Comparison of ENCODE assay signal across 8 cellular contexts in genomic region chr6:18997375-18997826, GRCh38.
DNase-seq lines count a peak whose midpoint lies in the region; ATAC-seq and TF ChIP-seq lines count a peak whose summit lies in the region.

No MANE protein-coding gene starts in this region.

- H3K27ac ChIP-seq in MM.1S (ENCODE audit: low read length) = no peak overlapping the region

- no peak overlapping the region for H3K9ac ChIP-seq in MM.1S (ENCODE audit: low read length)

- H3K4me2 ChIP-seq in MM.1S (ENCODE audit: low read depth, low read length) = 0 out of 2 replicates have a peak overlapping the region, but pooled peaks have one; percentile 14

- ATAC-seq in Right ventricle myocardium superior (ENCODE audit: poor library complexity) = peak; percentile 62
- ATAC-seq in Right ventricle myocardium inferior = no peak

- DNase-seq in Right ventricle myocardium superior = no peak
- DNase-seq in Right ventricle myocardium inferior (ENCODE audit: missing footprints) = no peak
- peak; percentile 0 for DNase-seq in HFF-Myc (ENCODE audit: extremely low read depth, low read depth)
- peak; percentile 78 for DNase-seq in MM.1S
- peak; percentile 69 for DNase-seq in iris pigment epithelial cell (ENCODE audit: low read depth)
- no peak for DNase-seq in hypothalamus (lab: John Stamatoyannopoulos, UW)
- no peak for DNase-seq in OCI-M2 (lab: John Stamatoyannopoulos, UW; ENCODE audit: unreplicated experiment)

- H4K20me1 ChIP-seq in MM.1S (ENCODE audit: insufficient read depth, low read length) = no peaks in the 10 kb centered on the region

- no peaks in the 10 kb centered on the region for H3K9me3 ChIP-seq in MM.1S (replicated peaks; ENCODE audit: insufficient read depth, low read length)

- H3F3A ChIP-seq in MM.1S (ENCODE audit: insufficient read depth, low read length) = no peaks in the 10 kb centered on the region

- no peaks in the 10 kb centered on the region for H3K79me2 ChIP-seq in MM.1S (ENCODE audit: low read length)

- H3K4me1 ChIP-seq in MM.1S (ENCODE audit: low read length) = no peaks in the 10 kb centered on the region

- no peak overlapping the region for H3K4me3 ChIP-seq in HFF-Myc (replicated peaks; ENCODE audit: low read depth, low read length)
- H3K4me3 ChIP-seq in MM.1S (ENCODE audit: low read length) = no peak overlapping the region
- H3K4me3 ChIP-seq in WI38 (ENCODE audit: low read depth, low read length) = no peak overlapping the region

- intact Hi-C loops in Right ventricle myocardium superior (cut with DNase I) (no loop called here), Right ventricle myocardium inferior (cut with DNase I) (no loop called here)

- no peaks in the 10 kb centered on the region for H3K27me3 ChIP-seq in MM.1S (replicated peaks; ENCODE audit: insufficient read depth, low read length)

- no peaks in the 10 kb centered on the region for H3K9me2 ChIP-seq in MM.1S (replicated peaks; ENCODE audit: insufficient read depth, low read length)

- H3K36me3 ChIP-seq in MM.1S (replicated peaks; ENCODE audit: insufficient read depth, low read length) = no peaks in the 10 kb centered on the region

- TF ChIP-seq CTCF in HFF-Myc (IDR thresholded peaks at IDR 0.05; ENCODE audit: low read depth, low read length, missing control alignments) (peak; percentile 22), MM.1S (IDR thresholded peaks at IDR 0.05; ENCODE audit: low read length) (peak; percentile 81), WI38 (IDR thresholded peaks at IDR 0.05; ENCODE audit: low read depth, low read length) (0 out of 2 replicates have a peak, but pooled peaks have one; percentile 9)

- peak overlapping the region; percentile 45; the same call in 1 of the 2 replicates for H2AFZ ChIP-seq in MM.1S (ENCODE audit: low read length)

Comparison
In these comparisons a context has a peak if more than half of its experiments do, and no peak if none do; other contexts are left out.
1. DNase-seq: peak in HFF-Myc (single experiment), MM.1S (single experiment) and iris pigment epithelial cell (single experiment); none in Right ventricle myocardium superior (single experiment), Right ventricle myocardium inferior (single experiment), hypothalamus (0 of 51) and OCI-M2 (single experiment).
2. CTCF ChIP-seq: peak in every context shown above with its lines; median percentile 81 in MM.1S; 22 in HFF-Myc; 9 in WI38.